Comparison of ENCODE assay signal across 8 cellular contexts in the genomic region with DNA sequence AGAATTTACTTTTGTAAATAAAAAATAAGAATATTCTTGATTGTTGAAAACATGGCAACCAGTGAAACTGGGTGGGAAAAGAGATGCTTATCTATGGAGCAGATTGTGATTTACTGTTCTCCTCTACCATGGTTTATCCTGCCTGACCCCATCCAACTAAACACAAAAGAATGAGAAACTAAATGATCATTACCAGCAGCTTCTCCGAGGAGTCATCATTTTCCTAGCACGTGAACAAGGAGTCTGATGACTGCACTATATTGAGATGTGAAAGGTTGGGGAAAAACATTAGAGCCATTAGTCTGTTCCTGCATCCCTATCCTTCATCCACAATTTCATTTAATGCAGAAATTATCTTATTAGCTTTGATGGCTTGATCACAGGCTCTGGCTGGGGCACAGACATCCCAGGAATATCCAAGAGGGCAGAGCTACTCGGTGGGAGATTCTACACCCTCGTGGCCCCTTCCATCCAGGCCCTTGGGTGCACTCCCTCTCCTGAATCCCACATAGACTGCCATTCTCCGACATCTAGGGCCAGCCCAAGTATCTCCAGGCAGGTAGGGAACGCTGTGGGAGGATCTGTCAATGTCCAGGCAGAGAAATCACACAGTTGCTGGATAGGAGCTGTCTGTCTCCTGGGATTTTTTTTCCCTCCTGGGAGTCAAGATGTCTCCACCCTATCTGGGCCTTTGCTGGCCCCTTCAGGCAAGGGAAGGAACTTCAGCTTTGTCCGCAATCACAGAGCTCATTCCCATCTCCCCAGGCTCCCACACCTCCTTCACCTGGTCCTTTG. TPM values are rescaled to one million over a fixed set of nuclear protein-coding genes. Genes with fewer than 3 reads are reported as not detected.
DNase-seq lines count a peak whose midpoint lies in the region; ATAC-seq, FAIRE-seq and TF ChIP-seq lines count a peak whose summit lies in the region.

No MANE protein-coding gene starts in this region.

- no peaks in the 10 kb centered on the region for H3K4me1 Mint-ChIP-seq in activated CD8-positive, alpha-beta T cell treated with anti-CD3 and anti-CD28 coated beads, Interleukin-2, amount 10 ng/mL, durations not matched to agents 7 days and 5 days (ENCODE audit: low read depth)

- no peak overlapping the region for H3K4me3 Mint-ChIP-seq in activated CD8-positive, alpha-beta T cell treated with anti-CD3 and anti-CD28 coated beads, Interleukin-2, amount 10 ng/mL, durations not matched to agents 7 days and 5 days

- no peak overlapping the region for H3K4me2 ChIP-seq in A549

- H3K27ac Mint-ChIP-seq in activated CD8-positive, alpha-beta T cell treated with anti-CD3 and anti-CD28 coated beads, Interleukin-2, amount 10 ng/mL, durations not matched to agents 7 days and 5 days = no peak overlapping the region

- peaks cover 19% of the 10 kb centered on the region for H3K27me3 Mint-ChIP-seq in activated CD8-positive, alpha-beta T cell treated with anti-CD3 and anti-CD28 coated beads, Interleukin-2, amount 10 ng/mL, durations not matched to agents 7 days and 5 days (ENCODE audit: low read depth)

- ATAC-seq in A549 = peak; percentile 95 to 99
- peak; percentile 33 for ATAC-seq in activated CD8-positive, alpha-beta T cell treated with anti-CD3 and anti-CD28 coated beads, Interleukin-2, amount 10 ng/mL, durations not matched to agents 7 days and 5 days
- no peak for ATAC-seq in GM21381 (IDR thresholded peaks at IDR 0.05; ENCODE audit: unreplicated experiment)
- ATAC-seq in GM19324 (IDR thresholded peaks at IDR 0.05; ENCODE audit: low FRiP score, unreplicated experiment) = no peak

- peak; percentile 65 to 69 for DNase-seq in A549 (ENCODE audit: low read depth in 1 of 2, low spot score in 1 of 2)
- peak; percentile 50 for DNase-seq in GM10248 (ENCODE audit: extremely low spot score)
- peak; percentile 53 for DNase-seq in NCI-H1694 (lab: John Stamatoyannopoulos, UW)
- DNase-seq in activated CD8-positive, alpha-beta T cell treated with anti-CD3 and anti-CD28 coated beads, Interleukin-2, amount 10 ng/mL, durations not matched to agents 7 days and 5 days = peak; percentile 30
- DNase-seq in hepatic stellate cell (ENCODE audit: low spot score) = peak; percentile 65
- DNase-seq in stimulated activated CD4-positive, alpha-beta T cell treated with anti-CD3 and anti-CD28 coated beads, Interleukin-2, amount 100 ng/mL, for 48 hours = peak; percentile 12 to 15

- no peak for TF ChIP-seq POLR2A in A549 (IDR thresholded peaks at IDR 0.05; ENCODE audit: low read length)

- no peaks in the 10 kb centered on the region for H3K9me3 ChIP-seq in A549

- no peak overlapping the region for H3K4me3 ChIP-seq in A549

- H3K9me3 Mint-ChIP-seq in activated CD8-positive, alpha-beta T cell treated with anti-CD3 and anti-CD28 coated beads, Interleukin-2, amount 10 ng/mL, durations not matched to agents 7 days and 5 days (ENCODE audit: insufficient read depth) = no peaks in the 10 kb centered on the region

- CTCF ChIA-PET in A549 (lab: Yijun Ruan, JAX) = interaction anchor here (0.6 to 8.4 kb wide), 63 partner anchors 9 to 439 kb away, joined by 3 to 180 read pairs (median 4); a partner anchor contains a TSS
- CTCF ChIA-PET in GM10248 (lab: Yijun Ruan, JAX) = interaction anchor here (0.6 to 5.6 kb wide), 65 partner anchors 8 to 689 kb away, joined by 3 to 84 read pairs (median 4); a partner anchor contains a TSS
- CTCF ChIA-PET in activated CD8-positive, alpha-beta T cell treated with anti-CD3 and anti-CD28 coated beads, Interleukin-2, amount 10 ng/mL, durations not matched to agents 7 days and 5 days (lab: Charles Lee) = interaction anchor here (0.7 to 3.0 kb wide), 19 partner anchors 10 to 321 kb away, joined by 3 to 21 read pairs (median 4); no protein-coding TSS in a partner anchor

- no peak for TF ChIP-seq EP300 in A549 (IDR thresholded peaks at IDR 0.05)

- no peak overlapping the region for H3K27ac ChIP-seq in A549

- H3K4me1 ChIP-seq in A549 = no peaks in the 10 kb centered on the region

- FAIRE-seq in A549 (lab: Jason Lieb, UNC) = no peak

- H3K36me3 Mint-ChIP-seq in activated CD8-positive, alpha-beta T cell treated with anti-CD3 and anti-CD28 coated beads, Interleukin-2, amount 10 ng/mL, durations not matched to agents 7 days and 5 days (ENCODE audit: low read depth) = no peaks in the 10 kb centered on the region

- TF ChIP-seq CTCF in A549 (IDR thresholded peaks at IDR 0.05) (peak; percentile 80), GM10248 (IDR thresholded peaks at IDR 0.05; ENCODE audit: control extremely low read depth, extremely low read depth, low read depth, missing control alignments) (peak; percentile 72)

- peak; percentile 90 to 94 for TF ChIP-seq RAD21 in A549 (conservative IDR thresholded peaks at IDR 0.05 in 1 of 2, IDR thresholded peaks at IDR 0.05 in 1 of 2)

- POLR2A ChIA-PET in A549 (lab: Yijun Ruan, JAX) (interaction anchor here (1.0 kb wide), 1 partner anchor 183 kb away, joined by 3 read pairs; no protein-coding TSS in a partner anchor), GM10248 (lab: Yijun Ruan, JAX) (no interaction called here)
- POLR2A ChIA-PET in activated CD8-positive, alpha-beta T cell treated with anti-CD3 and anti-CD28 coated beads, Interleukin-2, amount 10 ng/mL, durations not matched to agents 7 days and 5 days (lab: Charles Lee) = no interaction called here

- 10% methylated on average over 7 of the region's 7 CpGs for WGBS in A549 (ENCODE audit: missing lambda C conversion rate)

TF ChIP-seq in A549, 52 proteins besides CTCF, POLR2A, EP300 and RAD21:
- TF ChIP-seq SMC3 (IDR thresholded peaks at IDR 0.05) (peak; percentile 84), RFX5 (IDR thresholded peaks at IDR 0.05) (no peak)

RNA-seq across cellular contexts. Expression of a gene that starts 43.3 kb away (rescaled TPM):
- polyA plus RNA-seq in A549 (2011; rRNA removed) (26.5 and 28.5 TPM in 2 replicates), A549 (2017; fragmentation: RNase III; extraction: RNeasy Plus Mini Kit Qiagen cat#74134 plus additional on column Dnase treatment) (60.9 to 64.8 TPM (median 62.7 TPM) in 3 replicates)
- 57.8 and 60.2 TPM in 2 replicates for polyA plus RNA-seq in A549 (2012; cell fraction: cytosol; rRNA removed)
- polyA plus RNA-seq in A549 (2012; cell fraction: nucleus; rRNA removed) = 39.2 and 41.7 TPM in 2 replicates
- polyA minus RNA-seq in A549 (2011; rRNA and poly(A)+ RNA removed) = 18.8 and 21.7 TPM in 2 replicates
- total RNA-seq in activated CD8-positive, alpha-beta T cell treated with anti-CD3 and anti-CD28 coated beads, Interleukin-2, amount 10 ng/mL, durations not matched to agents 7 days and 5 days = 10 to 100 TPM; 18.3 to 19.4 TPM

Comparison
In these comparisons a context has a peak if more than half of its experiments do, and no peak if none do; other contexts are left out.
1. ATAC-seq: peak in A549 (2 of 2) and activated CD8-positive, alpha-beta T cell treated with anti-CD3 and anti-CD28 coated beads, Interleukin-2, amount 10 ng/mL, durations not matched to agents 7 days and 5 days (single experiment); none in GM21381 (single experiment) and GM19324 (single experiment).
2. DNase-seq: peak in every context shown above with its lines; median percentile 67 in A549; 65 in hepatic stellate cell; 53 in NCI-H1694; 50 in GM10248; 30 in activated CD8-positive, alpha-beta T cell treated with anti-CD3 and anti-CD28 coated beads, Interleukin-2, amount 10 ng/mL, durations not matched to agents 7 days and 5 days; 14 in stimulated activated CD4-positive, alpha-beta T cell treated with anti-CD3 and anti-CD28 coated beads, Interleukin-2, amount 100 ng/mL, for 48 hours.